Comparison of ENCODE assay signal across 36 cellular contexts in the genomic region with DNA sequence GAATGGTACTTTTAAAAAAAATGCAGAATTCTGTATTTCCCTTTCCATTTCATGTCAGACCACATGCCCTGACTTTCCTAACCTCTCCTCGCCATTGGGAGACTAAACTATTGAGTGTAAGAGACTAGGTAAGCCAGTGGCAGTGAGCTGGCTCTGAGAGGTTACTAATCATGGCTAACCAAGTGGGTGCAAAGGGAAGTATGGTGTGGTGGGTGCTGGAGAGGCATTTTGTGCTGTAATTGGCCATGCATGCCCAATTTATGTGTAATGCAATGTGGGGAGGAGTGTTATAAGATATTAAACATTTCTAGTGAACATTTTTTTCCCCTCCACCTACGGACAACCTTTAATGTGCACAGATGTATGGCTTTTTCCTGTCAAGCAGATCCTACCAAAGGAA.
"Had no signal": no experiment of that assay in that cellular context is flagged by ENCODE, and none has a peak within 500 bp of the region (broad histone marks: within the 10 kb centered on the region; RNA-seq: fewer than 3 reads in every experiment).

No MANE protein-coding gene starts in this region.

- H3K27ac Mint-ChIP-seq: activated B cell treated with CpG ODN at 0.5 μM for 24 hours; activated CD4-positive, alpha-beta memory T cell treated with anti-CD3 and anti-CD28 coated beads for 36 hours; activated CD4-positive, alpha-beta T cell treated with anti-CD3 and anti-CD28 coated beads, Interleukin-2, amount 10 ng/mL, durations not matched to agents 24 days and 14 days; activated CD8-positive, alpha-beta T cell treated with anti-CD3 and anti-CD28 coated beads for 36 hours; activated naive CD4-positive, alpha-beta T cell treated with anti-CD3 and anti-CD28 coated beads for 36 hours; activated naive CD4-positive, alpha-beta T cell treated with anti-CD3 and anti-CD28 coated beads, Interleukin-2, amount 50 U/mL, for 72 hours; activated naive CD8-positive, alpha-beta T cell treated with anti-CD3 and anti-CD28 coated beads, Interleukin-2, amount 10 ng/mL, durations not matched to agents 7 days and 5 days; activated T-cell treated with anti-CD3 and anti-CD28 coated beads, Interleukin-2, amount 50 U/mL, for 72 hours; activated T-helper 1 cell treated with anti-CD3 and anti-CD28 coated beads, Interleukin-12 subunit alpha, Interleukin-12 subunit beta, Interleukin-2, Interleukin-4 antibody, amounts not matched to agents 30 ng/mL and 10 ng/mL and 1 ng/mL, durations not matched to agents 14 hours and 24 hours and 36 hours; activated T-helper 17 cell treated with anti-CD3 and anti-CD28 coated beads, Interleukin-2, amount 50 U/mL, for 72 hours; brain; T-helper 1 cell treated with Interleukin-12 subunit alpha and Interleukin-12 subunit beta and Interleukin-4 antibody, amounts not matched to agents 30 μg/mL and 1 μg/mL, for 36 hours; T-helper 2 cell treated with Interferon-gamma antibody and Interleukin-4, amounts not matched to agents 5 μg/mL and 100 μg/mL, for 36 hours had no signal

- H3K9me3 Mint-ChIP-seq: activated CD4-positive, alpha-beta memory T cell treated with anti-CD3 and anti-CD28 coated beads for 36 hours; activated CD4-positive, alpha-beta T cell treated with anti-CD3 and anti-CD28 coated beads, Interleukin-2, amount 10 ng/mL, durations not matched to agents 24 days and 14 days; activated CD8-positive, alpha-beta T cell treated with anti-CD3 and anti-CD28 coated beads for 36 hours; activated naive CD4-positive, alpha-beta T cell treated with anti-CD3 and anti-CD28 coated beads for 36 hours; activated naive CD8-positive, alpha-beta T cell treated with anti-CD3 and anti-CD28 coated beads, Interleukin-2, amount 10 ng/mL, durations not matched to agents 7 days and 5 days; activated T-cell treated with anti-CD3 and anti-CD28 coated beads, Interleukin-2, amount 50 U/mL, for 72 hours; activated T-helper 1 cell treated with anti-CD3 and anti-CD28 coated beads, Interleukin-12 subunit alpha, Interleukin-12 subunit beta, Interleukin-2, Interleukin-4 antibody, amounts not matched to agents 30 ng/mL and 10 ng/mL and 1 ng/mL, durations not matched to agents 14 hours and 24 hours and 36 hours; activated T-helper 17 cell treated with anti-CD3 and anti-CD28 coated beads, Interleukin-2, amount 50 U/mL, for 72 hours; central memory CD8-positive, alpha-beta T cell; T-helper 1 cell treated with Interleukin-12 subunit alpha and Interleukin-12 subunit beta and Interleukin-4 antibody, amounts not matched to agents 30 μg/mL and 1 μg/mL, for 36 hours; T-helper 2 cell treated with Interferon-gamma antibody and Interleukin-4, amounts not matched to agents 5 μg/mL and 100 μg/mL, for 36 hours had no signal

- DNase-seq: activated B cell treated with CpG ODN at 0.5 μM for 24 hours; activated CD4-positive, alpha-beta memory T cell treated with anti-CD3 and anti-CD28 coated beads for 36 hours; activated CD4-positive, alpha-beta T cell treated with anti-CD3 and anti-CD28 coated beads for 4 hours; activated CD4-positive, alpha-beta T cell treated with anti-CD3 and anti-CD28 coated beads, Interleukin-2, amount 10 ng/mL, durations not matched to agents 24 days and 14 days; activated CD4-positive, alpha-beta T cell treated with anti-CD3 and anti-CD28 coated beads, Interleukin-2, amount 50 U/mL, for 1 hour; activated CD4-positive, alpha-beta T cell treated with anti-CD3 and anti-CD28 coated beads, Interleukin-2, amount 50 U/mL, for 4 hours; activated CD4-positive, CD25-positive, alpha-beta regulatory T cell treated with anti-CD3 and anti-CD28 coated beads, Interleukin-2, amount 50 U/mL, for 72 hours; activated CD8-positive, alpha-beta memory T cell treated with anti-CD3 and anti-CD28 coated beads, Interleukin-2, amount 50 U/mL, for 4 hours; activated CD8-positive, alpha-beta T cell treated with anti-CD3 and anti-CD28 coated beads for 36 hours; activated effector memory CD4-positive, alpha-beta T cell treated with anti-CD3 and anti-CD28 coated beads, Interleukin-2, amount 50 U/mL, for 16 hours; activated gamma-delta T cell treated with Interleukin-2 at 50 U/mL for 16 hours; activated naive CD4-positive, alpha-beta T cell; activated naive CD4-positive, alpha-beta T cell treated with anti-CD3 and anti-CD28 coated beads for 36 hours; activated naive CD4-positive, alpha-beta T cell treated with anti-CD3 and anti-CD28 coated beads, Interleukin-2, amount 50 U/mL, for 16 hours; activated naive CD8-positive, alpha-beta T cell treated with anti-CD3 and anti-CD28 coated beads, Interleukin-2, amount 10 ng/mL, durations not matched to agents 7 days and 5 days; activated T-cell treated with anti-CD3 and anti-CD28 coated beads for 4 hours; activated T-cell treated with anti-CD3 and anti-CD28 coated beads, Interleukin-2, amount 50 U/mL, for 1 hour; activated T-cell treated with anti-CD3 and anti-CD28 coated beads, Interleukin-2, amount 50 U/mL, for 4 hours; activated T-cell treated with anti-CD3 and anti-CD28 coated beads, Interleukin-2, amount 50 U/mL, for 72 hours; adrenal gland; amniotic stem cell; aorta; caudate nucleus; cerebellar nuclear complex; T-helper 1 cell; T-helper 2 cell; T-helper 9 cell had no signal

- H3K36me3 Mint-ChIP-seq: activated CD4-positive, alpha-beta memory T cell treated with anti-CD3 and anti-CD28 coated beads for 36 hours; activated naive CD4-positive, alpha-beta T cell treated with anti-CD3 and anti-CD28 coated beads, Interleukin-2, amount 50 U/mL, for 72 hours; activated naive CD8-positive, alpha-beta T cell treated with anti-CD3 and anti-CD28 coated beads, Interleukin-2, amount 10 ng/mL, durations not matched to agents 7 days and 5 days; brain had no signal

- H3K4me3 ChIP-seq: adrenal gland, cardiac muscle cell had no signal

- H3K27ac ChIP-seq: adrenal gland, cardiac muscle cell, VCaP had no signal

- ATAC-seq: activated CD8-positive, alpha-beta T cell treated with anti-CD3 and anti-CD28 coated beads for 36 hours; activated naive CD4-positive, alpha-beta T cell treated with anti-CD3 and anti-CD28 coated beads, Interleukin-2, amount 50 U/mL, for 72 hours; activated T-cell treated with anti-CD3 and anti-CD28 coated beads, Interleukin-2, amount 50 U/mL, for 4 hours; activated T-helper 17 cell treated with anti-CD3 and anti-CD28 coated beads, Interleukin-2, amount 50 U/mL, for 72 hours had no signal

- H3K4me1 ChIP-seq: adrenal gland had no signal

- H3K4me3 Mint-ChIP-seq: activated B cell treated with CpG ODN at 0.5 μM for 24 hours; activated CD4-positive, alpha-beta memory T cell treated with anti-CD3 and anti-CD28 coated beads for 36 hours; activated CD4-positive, alpha-beta T cell treated with anti-CD3 and anti-CD28 coated beads, Interleukin-2, amount 10 ng/mL, durations not matched to agents 24 days and 14 days; activated CD8-positive, alpha-beta T cell treated with anti-CD3 and anti-CD28 coated beads for 36 hours; activated naive CD4-positive, alpha-beta T cell treated with anti-CD3 and anti-CD28 coated beads for 36 hours; activated naive CD8-positive, alpha-beta T cell treated with anti-CD3 and anti-CD28 coated beads, Interleukin-2, amount 10 ng/mL, durations not matched to agents 7 days and 5 days; activated T-cell treated with anti-CD3 and anti-CD28 coated beads, Interleukin-2, amount 50 U/mL, for 4 hours; activated T-cell treated with anti-CD3 and anti-CD28 coated beads, Interleukin-2, amount 50 U/mL, for 72 hours; activated T-helper 1 cell treated with anti-CD3 and anti-CD28 coated beads, Interleukin-12 subunit alpha, Interleukin-12 subunit beta, Interleukin-2, Interleukin-4 antibody, amounts not matched to agents 30 ng/mL and 10 ng/mL and 1 ng/mL, durations not matched to agents 14 hours and 24 hours and 36 hours; activated T-helper 17 cell treated with anti-CD3 and anti-CD28 coated beads, Interleukin-2, amount 50 U/mL, for 72 hours; brain; central memory CD8-positive, alpha-beta T cell; T-helper 1 cell treated with Interleukin-12 subunit alpha and Interleukin-12 subunit beta and Interleukin-4 antibody, amounts not matched to agents 30 μg/mL and 1 μg/mL, for 36 hours; T-helper 2 cell treated with Interferon-gamma antibody and Interleukin-4, amounts not matched to agents 5 μg/mL and 100 μg/mL, for 36 hours had no signal

- H3K27me3 Mint-ChIP-seq: activated B cell treated with CpG ODN at 0.5 μM for 24 hours; activated CD4-positive, alpha-beta memory T cell treated with anti-CD3 and anti-CD28 coated beads for 36 hours; activated naive CD8-positive, alpha-beta T cell treated with anti-CD3 and anti-CD28 coated beads, Interleukin-2, amount 10 ng/mL, durations not matched to agents 7 days and 5 days; activated T-helper 17 cell treated with anti-CD3 and anti-CD28 coated beads, Interleukin-2, amount 50 U/mL, for 72 hours had no signal

- H3K4me1 Mint-ChIP-seq: activated naive CD8-positive, alpha-beta T cell treated with anti-CD3 and anti-CD28 coated beads, Interleukin-2, amount 10 ng/mL, durations not matched to agents 7 days and 5 days; activated T-helper 17 cell treated with anti-CD3 and anti-CD28 coated beads, Interleukin-2, amount 50 U/mL, for 72 hours; central memory CD8-positive, alpha-beta T cell had no signal

- H3K9me3 ChIP-seq: adrenal gland had no signal

- H3K36me3 ChIP-seq: adrenal gland, cardiac muscle cell had no signal

- H3K27me3 ChIP-seq: adrenal gland, cardiac muscle cell had no signal
